In genomic region chr2:11459816-11460215, GRCh38 we compare ENCODE assay signal across 24 cellular contexts. TPM values are rescaled to one million over a fixed set of nuclear protein-coding genes. Genes with fewer than 3 reads are reported as not detected.
DNase-seq lines count a peak whose midpoint lies in the region; ATAC-seq, FAIRE-seq and TF ChIP-seq lines count a peak whose summit lies in the region.
"Had no signal": no experiment of that assay in that cellular context is flagged by ENCODE, and none has a peak within 500 bp of the region (broad histone marks: within the 10 kb centered on the region; RNA-seq: fewer than 3 reads in every experiment).

No MANE protein-coding gene starts in this region.

- H3K23ac ChIP-seq in trophoblast cell (ENCODE audit: low read length) = no peak overlapping the region

- no peak overlapping the region for H3K18ac ChIP-seq in trophoblast cell (ENCODE audit: low read length)

- no peak overlapping the region for H2AFZ ChIP-seq in HepG2 (ENCODE audit: low read length)
- H2AFZ ChIP-seq in K562 (ENCODE audit: low read depth, low read length) = no peak overlapping the region
- H2AFZ ChIP-seq in trophoblast cell (ENCODE audit: insufficient read depth, low read length, poor library complexity) = no peak overlapping the region
- H2AFZ ChIP-seq: GM23338 had no signal

- TF ChIP-seq CTCF in HepG2 (CRISPR knock-in tag; IDR thresholded peaks at IDR 0.05) (no peak), right lobe of liver (IDR thresholded peaks at IDR 0.05) (no peak), K562 (IDR thresholded peaks at IDR 0.05 in 2 of 3, conservative IDR thresholded peaks at IDR 0.05 in 1 of 3; ENCODE audit: insufficient read depth in 2 of 3, low read depth in 1 of 3, low read length in 3 of 3) (no peak)

- H4K8ac ChIP-seq in trophoblast cell (ENCODE audit: low read depth, low read length) = no peak overlapping the region

- H3K4ac ChIP-seq in trophoblast cell (ENCODE audit: low read depth, low read length) = peak overlapping the region; percentile 78

- H4K20me1 ChIP-seq in HepG2 (ENCODE audit: insufficient read depth, low read length) (peaks cover 52% of the 10 kb centered on the region), K562 (replicated peaks; ENCODE audit: control insufficient read depth, insufficient read depth, low read length) (peaks cover 14% of the 10 kb centered on the region; the same call in 1 of the 2 replicates)

- H2BK12ac ChIP-seq in trophoblast cell (ENCODE audit: low read length) = no peak overlapping the region

- H3K4me2 ChIP-seq in HepG2 (ENCODE audit: low read depth, low read length) = 0 out of 2 replicates have a peak overlapping the region, but pooled peaks have one; percentile 1
- H3K4me2 ChIP-seq in K562 (ENCODE audit: insufficient read depth, low read length) = no peak overlapping the region
- H3K4me2 ChIP-seq in trophoblast cell (ENCODE audit: low read length) = no peak overlapping the region
- H3K4me2 ChIP-seq: A549, GM23338 had no signal

- H3K36me3 ChIP-seq in HepG2 (replicated peaks in 1 of 2; ENCODE audit: control insufficient read depth in 1 of 2, insufficient read depth in 2 of 2, low read length in 2 of 2) = peaks cover 10 to 38% of the 10 kb centered on the region in 2 experiments
- H3K36me3 ChIP-seq in right lobe of liver = peaks cover 0 to 2% (median 0%) of the 10 kb centered on the region in 4 donors
- H3K36me3 ChIP-seq in K562 (ENCODE audit: control insufficient read depth, insufficient read depth, low read length) = peaks cover 80% of the 10 kb centered on the region
- H3K36me3 ChIP-seq in trophoblast cell (ENCODE audit: control insufficient read depth in 1 of 2, insufficient read depth in 2 of 2, low read length in 2 of 2) = peaks cover 6 to 7% of the 10 kb centered on the region in 2 experiments

- H3K79me2 ChIP-seq in HepG2 (ENCODE audit: insufficient read depth, low read length) (peaks cover 97% of the 10 kb centered on the region), K562 (ENCODE audit: control insufficient read depth, insufficient read depth, low read length) (peaks cover 97% of the 10 kb centered on the region), trophoblast cell (ENCODE audit: control insufficient read depth, insufficient read depth, low read length, poor library complexity) (no peaks in the 10 kb centered on the region)

- DNase-seq in HepG2 (ENCODE audit: low spot score) (no peak), right lobe of liver (no peak), K562 (ENCODE audit: extremely low read depth in 1 of 4, low spot score in 3 of 4) (no peak), trophoblast cell (peak; percentile 53 to 85), NOMO-1 treated with DMSO at 0.1 percent for 48 hours (lab: John Stamatoyannopoulos, UW; ENCODE audit: unreplicated experiment) (no peak), hippocampal formation (lab: John Stamatoyannopoulos, UW) (no peak)
- no peak for DNase-seq in stimulated activated CD8-positive, alpha-beta memory T cell treated with anti-CD3 and anti-CD28 coated beads, Interleukin-4, amount 100 ng/mL, for 48 hours
- DNase-seq: 8988T; ACHN; AML-193; BE2C; CD4-positive, alpha-beta T cell; CD8-positive, alpha-beta memory T cell; DMS 273 treated with DMSO at 0.1 percent for 48 hours; DMS79; GF-D8; H9 had no signal

- FAIRE-seq in HepG2 (lab: Jason Lieb, UNC) = no peak
- no peak for FAIRE-seq in K562 (lab: Jason Lieb, UNC)
- FAIRE-seq: A549, D721Med, GM12891, GM18507 had no signal

- H3K4me3 ChIP-seq in HepG2 (replicated peaks in 1 of 3; ENCODE audit: insufficient read depth in 1 of 3, low read depth in 2 of 3, low read length in 3 of 3) (no peak overlapping the region), right lobe of liver (no peak overlapping the region), K562 (no peak overlapping the region), trophoblast cell (ENCODE audit: low read depth, low read length) (no peak overlapping the region)
- H3K4me3 ChIP-seq: A549; BLaER1 treated with 17β-estradiol and CSF1 and Interleukin-3, amounts not matched to agents 10 nM and 100 nM; GM23338 had no signal

- H3K9me3 ChIP-seq in HepG2 (ENCODE audit: low read length) (no peaks in the 10 kb centered on the region), right lobe of liver (no peaks in the 10 kb centered on the region), K562 (replicated peaks; ENCODE audit: control insufficient read depth, insufficient read depth, low read depth, low read length) (no peaks in the 10 kb centered on the region), trophoblast cell (ENCODE audit: insufficient read depth, low read depth, low read length) (no peaks in the 10 kb centered on the region)
- H3K9me3 ChIP-seq: A549, BE2C had no signal

- intact Hi-C loops in HepG2 (cut with micrococcal nuclease; ENCODE audit: unreplicated experiment) = no loop called here
- intact Hi-C loops in right lobe of liver (cut with DNase I) = no loop called here
- intact Hi-C loops in K562 (cut with micrococcal nuclease) = no loop called here

- H3K4me1 ChIP-seq in HepG2 (ENCODE audit: insufficient read depth, low read length) (peaks cover 74% of the 10 kb centered on the region), right lobe of liver (peaks cover 0 to 24% (median 8%) of the 10 kb centered on the region in 4 donors), K562 (replicated peaks in 1 of 2; ENCODE audit: control insufficient read depth in 2 of 2, insufficient read depth in 2 of 2, low read length in 2 of 2) (peaks cover 4 to 32% of the 10 kb centered on the region in 2 experiments; a peak in 4 of 5 replicates), trophoblast cell (ENCODE audit: control insufficient read depth in 1 of 2, insufficient read depth in 2 of 2, low read length in 2 of 2) (peaks cover 0 to under 1% of the 10 kb centered on the region in 2 experiments)
- H3K4me1 ChIP-seq: BE2C had no signal

- POLR2A ChIA-PET in HepG2 (lab: Yijun Ruan, JAX) = no interaction called here
- POLR2A ChIA-PET in K562 (lab: Yijun Ruan, JAX) = interaction anchor here (0.6 to 1.5 kb wide), 4 partner anchors 10 to 1550 kb away, joined by 3 to 7 read pairs (median 4); no protein-coding TSS in a partner anchor

- H3K9ac ChIP-seq in HepG2 (ENCODE audit: insufficient read depth, low read depth, low read length) (no peak overlapping the region), K562 (ENCODE audit: insufficient read depth in 1 of 2, low read depth in 2 of 2, low read length in 2 of 2) (no peak overlapping the region), trophoblast cell (ENCODE audit: low read length) (no peak overlapping the region)
- H3K9ac ChIP-seq: BLaER1 treated with 17β-estradiol and CSF1 and Interleukin-3, amounts not matched to agents 10 nM and 100 nM had no signal

- H3K79me1 ChIP-seq in trophoblast cell (ENCODE audit: low read length) = no peaks in the 10 kb centered on the region

- TF ChIP-seq EP300 in HepG2 (IDR thresholded peaks at IDR 0.05; ENCODE audit: low read depth in 2 of 2, low read length in 2 of 2) (no peak), HepG2 (CRISPR knock-in tag; IDR thresholded peaks at IDR 0.05; ENCODE audit: borderline replicate concordance) (no peak), K562 (IDR thresholded peaks at IDR 0.05; ENCODE audit: low read length) (no peak)

- H3K27ac ChIP-seq in HepG2 (ENCODE audit: extremely low read length, insufficient read depth, low read length) = no peak overlapping the region
- H3K27ac ChIP-seq in right lobe of liver = no peak overlapping the region
- H3K27ac ChIP-seq in K562 (ENCODE audit: extremely low read depth, low read depth, low read length) = no peak overlapping the region
- H3K27ac ChIP-seq in trophoblast cell (ENCODE audit: low read depth, low read length) = no peak overlapping the region
- H3K27ac ChIP-seq: A549; BLaER1 treated with 17β-estradiol and CSF1 and Interleukin-3, amounts not matched to agents 10 nM and 100 nM had no signal

- H2BK120ac ChIP-seq in trophoblast cell (ENCODE audit: insufficient read depth, low read length, poor library complexity) = no peak overlapping the region

- H4K91ac ChIP-seq in trophoblast cell (ENCODE audit: low read depth, low read length) = no peak overlapping the region

- no peak overlapping the region for H4K12ac ChIP-seq in trophoblast cell (ENCODE audit: low read depth, low read length)

- H2BK5ac ChIP-seq in trophoblast cell (ENCODE audit: low read depth, low read length, poor library complexity) = no peak overlapping the region

- H3K9me1 ChIP-seq in K562 (ENCODE audit: control insufficient read depth, insufficient read depth, low read length) = no peaks in the 10 kb centered on the region

- H3K27me3 ChIP-seq in HepG2 (ENCODE audit: control insufficient read depth in 1 of 2, insufficient read depth in 2 of 2, low read length in 2 of 2) (no peaks in the 10 kb centered on the region), right lobe of liver (no peaks in the 10 kb centered on the region), K562 (ENCODE audit: control insufficient read depth in 2 of 2, insufficient read depth in 2 of 2, low read length in 2 of 2) (no peaks in the 10 kb centered on the region), trophoblast cell (ENCODE audit: insufficient read depth, low read length) (no peaks in the 10 kb centered on the region)
- H3K27me3 ChIP-seq: BE2C; BLaER1 treated with 17β-estradiol and CSF1 and Interleukin-3, amounts not matched to agents 10 nM and 100 nM had no signal

- TF ChIP-seq POLR2A in HepG2 (IDR thresholded peaks at IDR 0.05; ENCODE audit: insufficient read depth in 1 of 2, low read depth in 2 of 2, low read length in 2 of 2) = no peak
- TF ChIP-seq POLR2A in right lobe of liver (IDR thresholded peaks at IDR 0.05) = no peak
- TF ChIP-seq POLR2A in K562 (conservative IDR thresholded peaks at IDR 0.05) = no peak

- ATAC-seq in HepG2 (no peak), right lobe of liver (no peak), K562 (no peak)
- ATAC-seq: GM23338, HCT116 had no signal

- BruUV-seq in HepG2 (replicated peaks; lab: Mats Ljungman, UMichigan) = no TSS peak
- no TSS peak for BruUV-seq in K562 (replicated peaks; lab: Mats Ljungman, UMichigan)

- H3K14ac ChIP-seq in trophoblast cell (ENCODE audit: low read length) = no peak overlapping the region

- WGBS in HepG2 (ENCODE audit: low lambda C conversion rate) = 98% methylated on average over 4 of the region's 4 CpGs
- 80% methylated on average over 3 of the region's 4 CpGs for WGBS in right lobe of liver (ENCODE audit: insufficient coverage, low coverage, low lambda C conversion rate, missing lambda C conversion rate)
- 91% methylated on average over 4 of the region's 4 CpGs for WGBS in K562 (ENCODE audit: insufficient coverage, low coverage, missing lambda C conversion rate)
- no CpG with 5 or more reads among the region's 4 CpGs for WGBS in trophoblast cell (ENCODE audit: extremely low coverage, insufficient coverage, insufficient read length)

- in situ Hi-C loops in HepG2 (cut with HindIII; ENCODE audit: extremely low pct_ligation_motif_present, low pct_unique_long_range_greater_than_20kb) (no loop called here), K562 (cut with MboI) (no loop called here)

- TF ChIP-seq RAD21 in HepG2 (CRISPR knock-in tag; IDR thresholded peaks at IDR 0.05) (no peak), K562 (CRISPR knock-in tag; conservative IDR thresholded peaks at IDR 0.05 in 1 of 2, IDR thresholded peaks at IDR 0.05 in 1 of 2) (no peak)

- no peak overlapping the region for H2AK5ac ChIP-seq in trophoblast cell (ENCODE audit: low read length)

- CTCF ChIA-PET in HepG2 (lab: Yijun Ruan, JAX; ENCODE audit: low intra/inter-chr PET ratio, low total read pairs) (no interaction called here), K562 (lab: Yijun Ruan, JAX; ENCODE audit: low intra/inter-chr PET ratio) (no interaction called here)

RNA-seq across cellular contexts. Expression of gene E2F6, which starts 6.1 kb away (rescaled TPM):
- total RNA-seq in HepG2 (2016; rRNA removed; fragmentation: Illumina TruSeq; extraction: Trizol) (36.0 and 40.1 TPM in 2 replicates), right lobe of liver (1 to 10 TPM; 4.4 to 9.9 (median 5.8) TPM), K562 (2014; rRNA removed) (25.1 and 31.8 TPM in 2 replicates), K562 (2014; rRNA removed; fragmentation: Illumina TruSeq; extraction: Trizol) (31.0 and 33.7 TPM in 2 replicates), K562 (2015; rRNA removed; fragmentation: Illumina TruSeq; extraction: Trizol) (25.0 and 26.1 TPM in 2 replicates), K562 (2021) (21.9 and 24.2 TPM in 2 replicates)
- 13.0 and 13.9 TPM in 2 replicates for total RNA-seq in HepG2 (2016; cell fraction: cytosol; rRNA removed; fragmentation: Illumina TruSeq; extraction: Trizol; ENCODE audit: low read depth)
- total RNA-seq in HepG2 (2016; cell fraction: insoluble cytoplasmic fraction; rRNA removed; fragmentation: Illumina TruSeq; extraction: Trizol) = 36.8 and 38.9 TPM in 2 replicates
- total RNA-seq in HepG2 (2016; cell fraction: membrane; rRNA removed; fragmentation: Illumina TruSeq; extraction: Trizol) = 37.8 and 40.8 TPM in 2 replicates
- total RNA-seq in HepG2 (2016; cell fraction: nucleus; rRNA removed; fragmentation: Illumina TruSeq; extraction: Trizol) = 35.5 and 39.9 TPM in 2 replicates
- polyA plus RNA-seq in HepG2 (2011; rRNA removed) (22.6 and 27.3 TPM in 2 replicates), K562 (2011; rRNA removed) (21.9 and 33.9 TPM in 2 replicates), K562 (2014; fragmentation: Illumina TruSeq; extraction: Trizol) (24.6 and 24.8 TPM in 2 replicates), K562 (2014; fragmentation: Nextera tagmentation; extraction: Ambion mirVana) (10 to 100 TPM; 13.6 to 14.0 TPM), K562 (2014; rRNA removed) (25.0 and 27.8 TPM in 2 replicates)
- 9.9 and 16.5 TPM in 2 replicates for polyA plus RNA-seq in HepG2 (2011; cell fraction: cytosol; rRNA removed)
- polyA plus RNA-seq in HepG2 (2011; cell fraction: nucleus; rRNA removed) = 15.6 and 16.3 TPM in 2 replicates
- 28.6 and 31.7 TPM in 2 replicates for polyA plus RNA-seq in HepG2 (2012)
- polyA plus RNA-seq in HepG2 (2016; cell fraction: cytosol; fragmentation: Illumina TruSeq; extraction: Trizol; ENCODE audit: low read depth) = 10.7 and 15.9 TPM in 2 replicates
- 49.4 and 50.1 TPM in 2 replicates for polyA plus RNA-seq in HepG2 (2016; cell fraction: insoluble cytoplasmic fraction; fragmentation: Illumina TruSeq; extraction: Trizol; ENCODE audit: low read depth)
- 27.3 and 31.7 TPM in 2 replicates for polyA plus RNA-seq in HepG2 (2016; cell fraction: membrane; fragmentation: Illumina TruSeq; extraction: Trizol; ENCODE audit: low read depth)
- polyA plus RNA-seq in HepG2 (2016; cell fraction: nucleus; fragmentation: Illumina TruSeq; extraction: Trizol; ENCODE audit: insufficient read depth, low read depth) = 72.4 and 76.7 TPM in 2 replicates
- 8.6 and 12.9 TPM in 2 replicates for polyA minus RNA-seq in HepG2 (2011; rRNA and poly(A)+ RNA removed; ENCODE audit: low replicate concordance)
- polyA minus RNA-seq in HepG2 (2011; cell fraction: cytosol; rRNA and poly(A)+ RNA removed) = 10.9 and 11.8 TPM in 2 replicates
- 32.4 and 33.1 TPM in 2 replicates for polyA minus RNA-seq in HepG2 (2011; cell fraction: nucleus; rRNA and poly(A)+ RNA removed)
- 14.1 and 38.5 TPM in 2 replicates for total RNA-seq in K562 (2011; cell fraction: chromatin; rRNA removed; ENCODE audit: low replicate concordance)
- total RNA-seq in K562 (2011; cell fraction: nucleolus; rRNA removed) = 8.8 and 10.9 TPM in 2 replicates
- total RNA-seq in K562 (2011; cell fraction: nucleoplasm; rRNA removed) = 19.7 and 23.1 TPM in 2 replicates
- 8.2 and 11.9 TPM in 2 replicates for polyA plus RNA-seq in K562 (2011; cell fraction: cytosol; rRNA removed)
- polyA plus RNA-seq in K562 (2011; cell fraction: nucleus; rRNA removed) = 13.0 and 14.7 TPM in 2 replicates
- 21.9 and 23.3 TPM in 2 replicates for polyA plus RNA-seq in K562 (2012)
- polyA minus RNA-seq in K562 (2011; rRNA and poly(A)+ RNA removed) = 23.7 and 25.7 TPM in 2 replicates
- 10.8 and 11.8 TPM in 2 replicates for polyA minus RNA-seq in K562 (2011; cell fraction: cytosol; rRNA and poly(A)+ RNA removed)
- 8.1 and 11.8 TPM in 2 replicates for polyA minus RNA-seq in K562 (2011; cell fraction: nucleus; rRNA and poly(A)+ RNA removed)
- polyA plus RNA-seq in trophoblast cell (2013) = 10.3 and 11.2 TPM in 2 replicates

Comparison
In these comparisons a context has a peak if more than half of its experiments do, and no peak if none do; other contexts are left out.
1. DNase-seq: peak in trophoblast cell (2 of 2); none in HepG2 (single experiment), right lobe of liver (0 of 3), K562 (0 of 4), NOMO-1 treated with DMSO at 0.1 percent for 48 hours (single experiment), hippocampal formation (0 of 2) and stimulated activated CD8-positive, alpha-beta memory T cell treated with anti-CD3 and anti-CD28 coated beads, Interleukin-4, amount 100 ng/mL, for 48 hours (single experiment).
2. Of the 241 proteins assayed by ChIP-seq in both HepG2 and K562: peak only in HepG2: MAFK; only in K562: none; in both: none; in neither: 240.